In genomic region chr16:57735755-57736418, GRCh38 we compare ENCODE assay signal across 1 cellular context.
TF ChIP-seq lines count a peak whose summit lies in the region.

KATNB1 (plus strand) TSS chr16:57735770; CDS start chr16:57737244, 1,474 bp downstream.

TF ChIP-seq in HCT116, 20 proteins besides CTCF, POLR2A, EP300 and RAD21 (continued from another document):
- no peak for TF ChIP-seq FOSL1 (IDR thresholded peaks at IDR 0.05; ENCODE audit: low read depth)
- no peak for TF ChIP-seq JUND (IDR thresholded peaks at IDR 0.05)
- no peak for TF ChIP-seq ZNF274 (IDR thresholded peaks at IDR 0.05; ENCODE audit: low read depth, low read length)
- no peak for TF ChIP-seq EZH2 (IDR thresholded peaks at IDR 0.05)
- no peak for TF ChIP-seq SP1 (IDR thresholded peaks at IDR 0.05; ENCODE audit: low read depth)
- TF ChIP-seq SRF (IDR thresholded peaks at IDR 0.05; ENCODE audit: low read depth) = no peak
- no peak for TF ChIP-seq EZH2phosphoT487 (IDR thresholded peaks at IDR 0.05; ENCODE audit: borderline replicate concordance)
- TF ChIP-seq REST (IDR thresholded peaks at IDR 0.05; ENCODE audit: low read depth) = no peak
- no peak for TF ChIP-seq ELF1 (IDR thresholded peaks at IDR 0.05; ENCODE audit: borderline replicate concordance, low read depth)
- TF ChIP-seq, protein P1, sequence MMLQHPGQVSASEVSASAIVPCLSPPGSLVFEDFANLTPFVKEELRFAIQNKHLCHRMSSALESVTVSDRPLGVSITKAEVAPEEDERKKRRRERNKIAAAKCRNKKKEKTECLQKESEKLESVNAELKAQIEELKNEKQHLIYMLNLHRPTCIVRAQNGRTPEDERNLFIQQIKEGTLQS (IDR thresholded peaks at IDR 0.05) = no peak
- TF ChIP-seq SIN3A (IDR thresholded peaks at IDR 0.05; ENCODE audit: low read depth) = no peak
